1 cellular context compared by ENCODE assay signal in the genomic region with DNA sequence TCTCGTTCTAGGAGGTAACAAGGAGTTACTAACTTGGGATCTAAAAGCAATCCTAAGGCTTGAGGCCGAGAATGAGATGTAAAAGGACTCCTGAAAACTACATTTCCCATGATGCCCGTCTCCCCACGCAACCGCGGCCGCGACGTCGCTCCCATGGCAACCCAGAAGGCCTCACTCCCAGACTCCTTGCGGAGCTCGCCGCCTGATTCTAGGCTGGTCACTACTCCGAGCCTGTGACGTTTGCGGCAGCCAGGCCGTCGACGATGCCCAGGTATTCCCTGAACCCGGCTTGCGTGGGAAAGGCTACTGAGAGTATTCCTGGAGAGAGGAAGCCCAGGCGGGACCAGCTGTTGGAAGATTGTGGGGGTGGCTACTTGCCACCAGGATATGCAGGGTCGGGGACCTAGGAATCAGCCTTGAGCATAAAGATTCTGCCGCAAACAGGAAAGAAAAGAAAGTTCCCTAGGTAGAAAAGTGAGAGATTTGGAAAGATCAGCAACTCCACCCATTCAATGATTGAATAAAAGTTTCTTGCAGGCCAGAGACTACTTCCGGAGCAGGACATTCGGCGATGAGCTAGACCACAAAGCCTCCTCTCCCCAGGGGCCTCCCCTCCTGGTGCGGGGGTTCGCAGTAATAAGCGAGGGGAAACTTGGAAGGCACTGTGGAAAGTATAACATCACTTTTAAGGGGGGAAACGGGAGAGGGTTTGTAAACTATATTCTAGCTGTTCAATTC.
TF ChIP-seq lines count a peak whose summit lies in the region.

A gene (plus strand): TSS at position 164 of the 738 bp plus-strand sequence. CDS start 100 bp downstream, at position 264.

TF ChIP-seq in HepG2, 621 proteins besides CTCF, POLR2A, EP300 and RAD21 (continued from another document):
- TF ChIP-seq, protein P1, sequence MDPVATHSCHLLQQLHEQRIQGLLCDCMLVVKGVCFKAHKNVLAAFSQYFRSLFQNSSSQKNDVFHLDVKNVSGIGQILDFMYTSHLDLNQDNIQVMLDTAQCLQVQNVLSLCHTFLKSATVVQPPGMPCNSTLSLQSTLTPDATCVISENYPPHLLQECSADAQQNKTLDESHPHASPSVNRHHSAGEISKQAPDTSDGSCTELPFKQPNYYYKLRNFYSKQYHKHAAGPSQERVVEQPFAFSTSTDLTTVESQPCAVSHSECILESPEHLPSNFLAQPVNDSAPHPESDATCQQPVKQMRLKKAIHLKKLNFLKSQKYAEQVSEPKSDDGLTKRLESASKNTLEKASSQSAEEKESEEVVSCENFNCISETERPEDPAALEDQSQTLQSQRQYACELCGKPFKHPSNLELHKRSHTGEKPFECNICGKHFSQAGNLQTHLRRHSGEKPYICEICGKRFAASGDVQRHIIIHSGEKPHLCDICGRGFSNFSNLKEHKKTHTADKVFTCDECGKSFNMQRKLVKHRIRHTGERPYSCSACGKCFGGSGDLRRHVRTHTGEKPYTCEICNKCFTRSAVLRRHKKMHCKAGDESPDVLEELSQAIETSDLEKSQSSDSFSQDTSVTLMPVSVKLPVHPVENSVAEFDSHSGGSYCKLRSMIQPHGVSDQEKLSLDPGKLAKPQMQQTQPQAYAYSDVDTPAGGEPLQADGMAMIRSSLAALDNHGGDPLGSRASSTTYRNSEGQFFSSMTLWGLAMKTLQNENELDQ (CRISPR knock-in tag; IDR thresholded peaks at IDR 0.05; ENCODE audit: borderline replicate concordance) = no peak
- TF ChIP-seq ZFP36L2 (CRISPR knock-in tag; IDR thresholded peaks at IDR 0.05) = no peak; the same call in 1 of the 2 replicates
- TF ChIP-seq CBX5 (CRISPR knock-in tag; IDR thresholded peaks at IDR 0.05; ENCODE audit: borderline replicate concordance) = peak; percentile 13; the same call in 1 of the 2 replicates
- peak; percentile 83; the same call in 1 of the 2 replicates for TF ChIP-seq SALL1 (CRISPR knock-in tag; IDR thresholded peaks at IDR 0.05)
- no peak for TF ChIP-seq TP53 (CRISPR knock-in tag; conservative IDR thresholded peaks at IDR 0.05)
- TF ChIP-seq BORCS8-MEF2B (CRISPR knock-in tag; IDR thresholded peaks at IDR 0.05) = peak; percentile 81; the same call in 1 of the 2 replicates
- no peak for TF ChIP-seq LCORL (IDR thresholded peaks at IDR 0.05)
- TF ChIP-seq LCORL (CRISPR knock-in tag; IDR thresholded peaks at IDR 0.05) = peak; percentile 16; the same call in 1 of the 2 replicates
- no peak for TF ChIP-seq NKX3-1 (CRISPR knock-in tag; IDR thresholded peaks at IDR 0.05)
TF ChIP-seq in HepG2: peak in this region for 240.
